Comparison of ENCODE assay signal across 1 cellular context in genomic region chr12:3193131-3193530, GRCh38.
TF ChIP-seq lines count a peak whose summit lies in the region.

No MANE protein-coding gene starts in this region.

TF ChIP-seq in WTC11, 78 proteins besides CTCF, POLR2A, EP300 and RAD21 (continued from another document):
- TF ChIP-seq ZBTB21 (CRISPR knock-in tag; IDR thresholded peaks at IDR 0.05; ENCODE audit: borderline replicate concordance) = no peak
- no peak for TF ChIP-seq ZNF263 (CRISPR knock-in tag; IDR thresholded peaks at IDR 0.05; ENCODE audit: low read depth)
- TF ChIP-seq SOX15 (CRISPR knock-in tag; IDR thresholded peaks at IDR 0.05) = no peak
- no peak for TF ChIP-seq HMGXB4 (CRISPR knock-in tag; IDR thresholded peaks at IDR 0.05)
- TF ChIP-seq, protein P1, sequence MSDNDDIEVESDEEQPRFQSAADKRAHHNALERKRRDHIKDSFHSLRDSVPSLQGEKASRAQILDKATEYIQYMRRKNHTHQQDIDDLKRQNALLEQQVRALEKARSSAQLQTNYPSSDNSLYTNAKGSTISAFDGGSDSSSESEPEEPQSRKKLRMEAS (CRISPR knock-in tag; IDR thresholded peaks at IDR 0.05) = no peak
- no peak for TF ChIP-seq NFYB (CRISPR knock-in tag; conservative IDR thresholded peaks at IDR 0.05; ENCODE audit: low read depth)
- no peak for TF ChIP-seq ATF6 (CRISPR knock-in tag; IDR thresholded peaks at IDR 0.05)
- no peak for TF ChIP-seq ETV6 (CRISPR knock-in tag; IDR thresholded peaks at IDR 0.05)
- TF ChIP-seq AFF4 (CRISPR knock-in tag; IDR thresholded peaks at IDR 0.05; ENCODE audit: borderline replicate concordance) = no peak
- TF ChIP-seq ZNF396 (CRISPR knock-in tag; IDR thresholded peaks at IDR 0.05; ENCODE audit: borderline replicate concordance) = no peak
